14 cellular contexts compared by ENCODE assay signal in genomic region chr11:3155691-3156258, GRCh38. TPM values are rescaled to one million over a fixed set of nuclear protein-coding genes. Genes with fewer than 3 reads are reported as not detected.
DNase-seq lines count a peak whose midpoint lies in the region; ATAC-seq and TF ChIP-seq lines count a peak whose summit lies in the region.
"Had no signal": no experiment of that assay in that cellular context is flagged by ENCODE, and none has a peak within 500 bp of the region (broad histone marks: within the 10 kb centered on the region; RNA-seq: fewer than 3 reads in every experiment).

No MANE protein-coding gene starts in this region.

- H3K4me2 ChIP-seq in mesenchymal stem cell (ENCODE audit: low read length, poor library complexity, severe bottlenecking): no peak overlapping the region

- H3K27ac ChIP-seq in coronary artery (peak overlapping the region; percentile 69 to 72), mesenchymal stem cell (ENCODE audit: low read length, poor library complexity, severe bottlenecking) (no peak overlapping the region), thoracic aorta (peak overlapping the region; percentile 86 to 96)

- peaks cover 62% of the 10 kb centered on the region for H3K79me1 ChIP-seq in mesenchymal stem cell (replicated peaks; ENCODE audit: low read length, poor library complexity, severe bottlenecking)

- H3K14ac ChIP-seq in mesenchymal stem cell (ENCODE audit: low read length in 2 of 2): peak overlapping the region in 1 of 2 experiments; percentile 50

- 87% methylated on average over 16 of the region's 16 CpGs for WGBS in mesenchymal stem cell

- H3K27me3 ChIP-seq in H7 (ENCODE audit: control insufficient read depth, insufficient read depth, low read length) (no peaks in the 10 kb centered on the region), mesenchymal stem cell (ENCODE audit: control insufficient read depth in 1 of 2, insufficient read depth in 1 of 2, low read length in 2 of 2) (no peaks in the 10 kb centered on the region), thoracic aorta (replicated peaks; ENCODE audit: insufficient read depth) (no peaks in the 10 kb centered on the region)

- no peak overlapping the region for H2BK15ac ChIP-seq in mesenchymal stem cell (ENCODE audit: low read depth, poor library complexity, severe bottlenecking)

- H3K9me3 ChIP-seq in mesenchymal stem cell (ENCODE audit: control insufficient read depth, low read length): no peaks in the 10 kb centered on the region
- H3K9me3 ChIP-seq in thoracic aorta: no peaks in the 10 kb centered on the region

- H3K18ac ChIP-seq in mesenchymal stem cell (ENCODE audit: low read depth in 1 of 2, low read length in 2 of 2): peak overlapping the region in 1 of 2 experiments; percentile 23

- H2AK5ac ChIP-seq in mesenchymal stem cell (ENCODE audit: low read length, severe bottlenecking): peak overlapping the region; percentile 47

- no peak overlapping the region for H2BK120ac ChIP-seq in mesenchymal stem cell (ENCODE audit: low read depth, low read length)

- H4K91ac ChIP-seq in mesenchymal stem cell (ENCODE audit: low read length): no peak overlapping the region

- no peak for ATAC-seq in thoracic aorta (ENCODE audit: insufficient number of reproducible peaks, low FRiP score, low read depth)
- ATAC-seq: activated naive CD8-positive, alpha-beta T cell treated with anti-CD3 and anti-CD28 coated beads, Interleukin-2, amount 50 U/mL, for 24 hours had no signal

- peak overlapping the region; percentile 31 for H3K9ac ChIP-seq in mesenchymal stem cell (ENCODE audit: low read length)

- H2BK12ac ChIP-seq in mesenchymal stem cell (ENCODE audit: low read length in 2 of 2): peak overlapping the region in 1 of 2 experiments; percentile 37

- H3K4ac ChIP-seq in mesenchymal stem cell (ENCODE audit: low read depth in 1 of 2, low read length in 2 of 2): no peak overlapping the region

- DNase-seq in H7: peak; percentile 60
- no peak for DNase-seq in coronary artery (ENCODE audit: low spot score)
- no peak for DNase-seq in mesenchymal stem cell
- DNase-seq in thoracic aorta (ENCODE audit: low spot score): no peak
- DNase-seq in NCI-H2081 (lab: John Stamatoyannopoulos, UW): no peak
- DNase-seq in NCI-H524 (lab: John Stamatoyannopoulos, UW): no peak
- DNase-seq in activated T-cell treated with anti-CD3 and anti-CD28 coated beads, Interleukin-2, amount 50 U/mL, for 48 hours: no peak
- DNase-seq in stimulated activated CD4-positive, alpha-beta T cell treated with anti-CD3 and anti-CD28 coated beads, Interleukin-1b, Interleukin-23, amount 100 ng/mL, for 48 hours: no peak
- DNase-seq: activated CD4-positive, alpha-beta T cell treated with anti-CD3 and anti-CD28 coated beads, Interleukin-2, amount 10 ng/mL, durations not matched to agents 24 days and 14 days; activated naive CD8-positive, alpha-beta T cell treated with anti-CD3 and anti-CD28 coated beads, Interleukin-2, amount 50 U/mL, for 24 hours; DMS53; hypothalamus; NCI-H2171 treated with DMSO at 0.1 percent for 48 hours; SHP77 had no signal

- no peak overlapping the region for H3K23ac ChIP-seq in mesenchymal stem cell (ENCODE audit: low read length in 2 of 2)

- TF ChIP-seq CTCF in coronary artery (IDR thresholded peaks at IDR 0.05): no peak
- TF ChIP-seq CTCF in thoracic aorta (IDR thresholded peaks at IDR 0.05): no peak

- H3K4me1 ChIP-seq in mesenchymal stem cell (ENCODE audit: control insufficient read depth, insufficient read depth, low read depth, low read length) (peaks cover 81% of the 10 kb centered on the region), thoracic aorta (ENCODE audit: control insufficient read depth in 1 of 2, low read depth in 2 of 2) (peaks cover 41 to 92% of the 10 kb centered on the region in 2 donors)

- no peak overlapping the region for H2AFZ ChIP-seq in mesenchymal stem cell (ENCODE audit: low read depth, low read length)

- H2BK5ac ChIP-seq in mesenchymal stem cell (ENCODE audit: low read depth, low read length, poor library complexity, severe bottlenecking): no peak overlapping the region

- peak overlapping the region; percentile 49 for H4K8ac ChIP-seq in mesenchymal stem cell (ENCODE audit: low read length)

- no peak overlapping the region for H3K4me3 ChIP-seq in H7 (ENCODE audit: insufficient read depth, low read depth, low read length)
- peak overlapping the region; percentile 51 for H3K4me3 ChIP-seq in coronary artery
- peak overlapping the region in 1 of 2 experiments; percentile 65 for H3K4me3 ChIP-seq in mesenchymal stem cell (ENCODE audit: insufficient read depth in 1 of 2, low read depth in 1 of 2, low read length in 2 of 2)
- peak overlapping the region; percentile 66 for H3K4me3 ChIP-seq in thoracic aorta

- H3K36me3 ChIP-seq in H7 (replicated peaks; ENCODE audit: control insufficient read depth, insufficient read depth, low read length) (no peaks in the 10 kb centered on the region), mesenchymal stem cell (ENCODE audit: control insufficient read depth in 1 of 2, insufficient read depth in 2 of 2, low read depth in 1 of 2, low read length in 2 of 2) (peaks cover 5 to 25% of the 10 kb centered on the region in 2 experiments), thoracic aorta (no peaks in the 10 kb centered on the region)

RNA-seq across cellular contexts. Expression of gene OSBPL5, which starts 9.3 kb away (rescaled TPM):
- total RNA-seq in H7 (2014; rRNA removed; shearing (Covaris generic)): 21.1 and 23.7 TPM in 2 replicates
- polyA plus RNA-seq in mesenchymal stem cell (2013, experiment 1 of 2): 13.7 TPM
- polyA plus RNA-seq in mesenchymal stem cell (2013, experiment 2 of 2): 14.6 TPM
- total RNA-seq in thoracic aorta: 100 to 1,000 TPM in 1 of 2 donors, 10 to 100 TPM in 1; 99.9 to 121 TPM
